In genomic region chr13:52652980-52653303, GRCh38 we compare ENCODE assay signal across 1 cellular context.
TF ChIP-seq lines count a peak whose summit lies in the region.

No MANE protein-coding gene starts in this region.

TF ChIP-seq in IMR-90, 13 proteins besides CTCF, POLR2A, EP300 and RAD21 (continued from another document):
- TF ChIP-seq ELK1 (IDR thresholded peaks at IDR 0.05; ENCODE audit: borderline replicate concordance, low read depth, low read length): no peak
- no peak for TF ChIP-seq MAFK (IDR thresholded peaks at IDR 0.05; ENCODE audit: low read depth, low read length)
- no peak for TF ChIP-seq SMC3 (IDR thresholded peaks at IDR 0.05; ENCODE audit: low read depth, low read length)
- no peak for TF ChIP-seq MXI1 (IDR thresholded peaks at IDR 0.05; ENCODE audit: borderline replicate concordance, low read depth, low read length)
- no peak for TF ChIP-seq CEBPB (IDR thresholded peaks at IDR 0.05; ENCODE audit: low read depth, low read length)
- no peak for TF ChIP-seq RFX5 (IDR thresholded peaks at IDR 0.05; ENCODE audit: low read depth, low read length)
- TF ChIP-seq BHLHE40 (IDR thresholded peaks at IDR 0.05; ENCODE audit: low read depth, low read length): no peak
- TF ChIP-seq CHD1 (IDR thresholded peaks at IDR 0.05; ENCODE audit: low read depth, low read length): no peak
- TF ChIP-seq USF2 (IDR thresholded peaks at IDR 0.05; ENCODE audit: low read depth, low read length): no peak
- TF ChIP-seq FOS (IDR thresholded peaks at IDR 0.05; ENCODE audit: low read depth, low read length): no peak
